25 cellular contexts compared by ENCODE assay signal in genomic region chr7:78562191-78562590, GRCh38.
DNase-seq lines count a peak whose midpoint lies in the region; ATAC-seq, FAIRE-seq and TF ChIP-seq lines count a peak whose summit lies in the region.
"Had no signal": no experiment of that assay in that cellular context is flagged by ENCODE, and none has a peak within 500 bp of the region (broad histone marks: within the 10 kb centered on the region; RNA-seq: fewer than 3 reads in every experiment).

No MANE protein-coding gene starts in this region.

- H3K9ac ChIP-seq in H1 (replicated peaks in 1 of 4; ENCODE audit: extremely low read depth in 1 of 4, low read depth in 3 of 4, low read length in 3 of 4) = no peak overlapping the region

- no peak overlapping the region for H3K4ac ChIP-seq in H1 (replicated peaks; ENCODE audit: insufficient read length, low read depth, low read length)

- no peak overlapping the region for H2AFZ ChIP-seq in H1 (ENCODE audit: low read length)
- H2AFZ ChIP-seq: PC-9 had no signal

- no peak for TF ChIP-seq POLR2A in H1 (IDR thresholded peaks at IDR 0.05; ENCODE audit: control extremely low read depth in 1 of 2, low read depth in 2 of 2, low read length in 2 of 2)

- H3K56ac ChIP-seq in H1 (replicated peaks; ENCODE audit: insufficient read length, low read depth, low read length) = no peak overlapping the region

- no peak for ATAC-seq in sciatic nerve
- ATAC-seq: activated T-cell treated with anti-CD3 and anti-CD28 coated beads, Interleukin-2, amount 50 U/mL, for 72 hours; CD8-positive, alpha-beta T cell; heart right ventricle; HepG2 had no signal

- H3K79me2 ChIP-seq in H1 (ENCODE audit: control insufficient read depth in 1 of 2, insufficient read depth in 2 of 2, low read length in 2 of 2) = 0 out of 4 replicates have a peak, but pooled peaks cover 0 to 4% of the 10 kb centered on the region in 2 experiments

- no peak overlapping the region for H2AK5ac ChIP-seq in H1 (ENCODE audit: low read depth, low read length)

- no peaks in the 10 kb centered on the region for H3K9me3 ChIP-seq in H1 (ENCODE audit: insufficient read depth in 2 of 2, low read depth in 1 of 2, low read length in 1 of 2)
- H3K9me3 ChIP-seq: ascending aorta, esophagus squamous epithelium, heart right ventricle, uterus had no signal

- H3K23me2 ChIP-seq in H1 (ENCODE audit: low read depth, low read length) = no peaks in the 10 kb centered on the region; the same call in 1 of the 2 replicates

- in situ Hi-C loops in GM13977 (cut with MboI; ENCODE audit: low pct_unique_long_range_greater_than_20kb, low sequenced_read_pairs, unreplicated experiment) = no loop called here

- H3K79me1 ChIP-seq in H1 (ENCODE audit: low read depth, low read length) = no peaks in the 10 kb centered on the region

- H3K36me3 ChIP-seq in H1 (ENCODE audit: control insufficient read depth in 2 of 4, insufficient read depth in 4 of 4, low read length in 3 of 4) = no peaks in the 10 kb centered on the region; a peak in 1 of 8 replicates
- H3K36me3 ChIP-seq: ascending aorta, esophagus squamous epithelium, heart right ventricle, uterus had no signal

- H3K4me3 ChIP-seq in H1 (ENCODE audit: extremely low read depth in 1 of 4, insufficient read depth in 2 of 4, low read depth in 3 of 4, low read length in 4 of 4) = no peak overlapping the region
- H3K4me3 ChIP-seq: ascending aorta, esophagus squamous epithelium, heart right ventricle, PC-9, uterus had no signal

- no peak overlapping the region; the same call in 1 of the 2 replicates for H3K18ac ChIP-seq in H1 (ENCODE audit: extremely low read depth, low read length)

- H4K8ac ChIP-seq in H1 (ENCODE audit: extremely low read depth, insufficient read depth, low read length) = no peak overlapping the region

- H3K23ac ChIP-seq in H1 (ENCODE audit: insufficient read length) = no peak overlapping the region

- peaks cover 0 to 23% (median 11%) of the 10 kb centered on the region in 4 experiments; a peak in 3 of 7 replicates for H3K4me1 ChIP-seq in H1 (replicated peaks in 1 of 4; ENCODE audit: control insufficient read depth in 3 of 4, insufficient read depth in 4 of 4, low read length in 3 of 4)
- H3K4me1 ChIP-seq: ascending aorta, esophagus squamous epithelium, heart right ventricle, uterus had no signal

- intact Hi-C loops in sciatic nerve (cut with DNase I) = no loop called here

- no peak overlapping the region for H3K4me2 ChIP-seq in H1 (ENCODE audit: insufficient read depth in 1 of 2, low read depth in 2 of 2, low read length in 2 of 2)
- H3K4me2 ChIP-seq: PC-9 had no signal

- H2BK120ac ChIP-seq in H1 (replicated peaks; ENCODE audit: low read depth, low read length) = no peak overlapping the region

- H3K27me3 ChIP-seq in H1 (replicated peaks in 1 of 4; ENCODE audit: control insufficient read depth in 3 of 4, extremely low read depth in 1 of 4, insufficient read depth in 3 of 4, low read length in 3 of 4) = no peaks in the 10 kb centered on the region
- H3K27me3 ChIP-seq: ascending aorta, esophagus squamous epithelium, heart right ventricle, uterus had no signal

- CTCF ChIA-PET in H1 (lab: Charles Lee; ENCODE audit: partially characterized antibody) = no interaction called here

- no peak overlapping the region for H2BK12ac ChIP-seq in H1 (ENCODE audit: low read depth, low read length)

- H4K5ac ChIP-seq in H1 (ENCODE audit: insufficient read length, low read depth, low read length) = peak overlapping the region; percentile 84

- no peak overlapping the region for H2BK15ac ChIP-seq in H1 (ENCODE audit: low read length)

- H4K20me1 ChIP-seq in H1 (replicated peaks in 1 of 2; ENCODE audit: control insufficient read depth in 1 of 2, insufficient read depth in 2 of 2, low read length in 2 of 2) = no peaks in the 10 kb centered on the region

- no peak overlapping the region for H3K14ac ChIP-seq in H1 (ENCODE audit: insufficient read length)

- no peak for FAIRE-seq in H1 (lab: Jason Lieb, UNC)
- FAIRE-seq: HepG2 had no signal

- H4K91ac ChIP-seq in H1 (replicated peaks; ENCODE audit: insufficient read length, low read length) = no peak overlapping the region

- no peak overlapping the region for H2BK5ac ChIP-seq in H1 (ENCODE audit: low read depth, low read length)

- no peak overlapping the region for H3K27ac ChIP-seq in H1 (ENCODE audit: low read depth, low read length)
- H3K27ac ChIP-seq: ascending aorta, esophagus squamous epithelium, heart right ventricle, PC-9, uterus had no signal

- no peak overlapping the region for H2BK20ac ChIP-seq in H1 (ENCODE audit: low read length)

- no peak for TF ChIP-seq EP300 in H1 (IDR thresholded peaks at IDR 0.05; ENCODE audit: borderline replicate concordance in 1 of 2, low read depth in 2 of 2, low read length in 2 of 2)

- DNase-seq in NCI-H345 (lab: John Stamatoyannopoulos, UW) (peak; percentile 1), NCI-H345 treated with DMSO at 0.1 percent for 48 hours (lab: John Stamatoyannopoulos, UW; ENCODE audit: unreplicated experiment) (no peak), LHCN-M2 (ENCODE audit: low read depth) (peak; percentile 13), H1 (ENCODE audit: low read depth in 1 of 2, low spot score in 2 of 2) (no peak), GM13977 (ENCODE audit: low spot score) (no peak), H4 (ENCODE audit: low spot score) (no peak), sciatic nerve (ENCODE audit: low spot score) (no peak)
- no peak for DNase-seq in activated CD4-positive, CD25-positive, alpha-beta regulatory T cell (lab: John Stamatoyannopoulos, UW)
- DNase-seq: activated CD4-positive, CD25-positive, alpha-beta regulatory T cell treated with anti-CD3 and anti-CD28 coated beads, Interleukin-2, amount 50 U/mL, for 72 hours; activated CD8-positive, alpha-beta memory T cell treated with anti-CD3 and anti-CD28 coated beads for 24 hours; activated T-cell treated with anti-CD3 and anti-CD28 coated beads, Interleukin-2, amount 50 U/mL, for 72 hours; CD8-positive, alpha-beta T cell; cerebellar nuclear complex; effector CD8-positive, alpha-beta T cell; esophagus squamous epithelium; heart right ventricle; MV-4-11; NCI-H2029 treated with DMSO at 0.1 percent for 48 hours; NCI-H82; PC-9; stimulated activated CD4-positive, alpha-beta T cell treated with anti-CD3 and anti-CD28 coated beads, Interleukin-12 subunit alpha, Interleukin-12 subunit beta, amount 100 ng/mL, for 4 hours; substantia nigra; uterus had no signal

- TF ChIP-seq RAD21 in H1 (IDR thresholded peaks at IDR 0.05 in 1 of 2, conservative IDR thresholded peaks at IDR 0.05 in 1 of 2; ENCODE audit: low read depth in 2 of 2, low read length in 2 of 2) = no peak

- TF ChIP-seq CTCF in H1 (IDR thresholded peaks at IDR 0.05; ENCODE audit: control extremely low read depth in 1 of 3, insufficient read depth in 1 of 3, low read depth in 1 of 3, low read length in 3 of 3) (no peak), GM13977 (IDR thresholded peaks at IDR 0.05; ENCODE audit: extremely low read depth, insufficient read depth, missing control alignments) (no peak)

- POLR2A ChIA-PET in H1 (lab: Charles Lee; ENCODE audit: partially characterized antibody) = no interaction called here

TF ChIP-seq in H1, 55 proteins besides CTCF, POLR2A, EP300 and RAD21:
- TF ChIP-seq KDM1A (IDR thresholded peaks at IDR 0.05; ENCODE audit: borderline replicate concordance, low read length) (no peak), ASH2L (IDR thresholded peaks at IDR 0.05; ENCODE audit: low read length) (no peak)

Comparison
In these comparisons a context has a peak if more than half of its experiments do, and no peak if none do; other contexts are left out.
1. DNase-seq: peak in NCI-H345 (single experiment) and LHCN-M2 (single experiment); none in NCI-H345 treated with DMSO at 0.1 percent for 48 hours (single experiment), H1 (0 of 2), activated CD4-positive, CD25-positive, alpha-beta regulatory T cell (0 of 4), GM13977 (single experiment), H4 (single experiment) and sciatic nerve (single experiment).